Comparison of ENCODE assay signal across 25 cellular contexts in the genomic region with DNA sequence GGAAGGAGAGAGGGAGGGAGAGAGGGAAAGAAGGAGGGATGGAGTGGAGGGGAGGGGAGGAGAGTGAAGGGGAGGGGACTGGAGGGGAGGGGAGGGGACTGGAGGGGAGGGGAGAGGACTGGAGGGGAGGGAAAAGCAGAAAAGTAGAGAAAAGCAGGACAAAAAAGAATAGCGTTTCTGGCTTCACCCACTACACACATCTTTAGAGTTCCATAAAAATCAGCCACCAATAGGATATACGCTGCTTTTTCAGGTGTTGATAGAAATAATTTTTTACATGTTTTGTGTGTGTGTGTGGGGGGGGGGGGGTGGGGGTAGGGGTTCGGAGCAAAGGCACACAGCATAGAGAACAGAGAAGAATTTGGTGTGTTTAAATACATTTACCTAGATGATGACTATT.
"Had no signal": no experiment of that assay in that cellular context is flagged by ENCODE, and none has a peak within 500 bp of the region (broad histone marks: within the 10 kb centered on the region; RNA-seq: fewer than 3 reads in every experiment).

No MANE protein-coding gene starts in this region.

- H3K36me3 ChIP-seq: colonic mucosa, esophagus muscularis mucosa, esophagus squamous epithelium, gastrocnemius medialis, gastroesophageal sphincter, heart left ventricle, heart right ventricle had no signal

- H3K27me3 ChIP-seq: colonic mucosa, dorsolateral prefrontal cortex, esophagus muscularis mucosa, esophagus squamous epithelium, foreskin keratinocyte, gastrocnemius medialis, gastroesophageal sphincter, heart left ventricle, heart right ventricle had no signal

- DNase-seq: colonic mucosa; cortex of kidney; dermis blood vessel endothelial cell; dorsolateral prefrontal cortex; effector CD4-positive, alpha-beta T cell; effector CD8-positive, alpha-beta T cell; effector memory CD4-positive, alpha-beta T cell; effector memory CD8-positive, alpha-beta T cell; endodermal cell; erythroblast; esophagus squamous epithelium; foreskin fibroblast; foreskin keratinocyte; foreskin melanocyte; gastrocnemius medialis; glutamatergic neuron; head of caudate nucleus; heart left ventricle; heart right ventricle had no signal

- FAIRE-seq: endothelial cell of umbilical vein had no signal

- H3K27ac ChIP-seq: colonic mucosa, coronary artery, dorsolateral prefrontal cortex, epithelial cell of prostate, esophagus muscularis mucosa, esophagus squamous epithelium, foreskin keratinocyte, gastrocnemius medialis, gastroesophageal sphincter, heart left ventricle, heart right ventricle had no signal

- H3K9me3 ChIP-seq: colonic mucosa, esophagus squamous epithelium, gastrocnemius medialis, gastroesophageal sphincter had no signal

- ATAC-seq: effector memory CD8-positive, alpha-beta T cell; esophagus mucosa; foreskin keratinocyte; gastrocnemius medialis; gastroesophageal sphincter; heart left ventricle; heart right ventricle had no signal

- H3K4me3 ChIP-seq: colonic mucosa, coronary artery, dorsolateral prefrontal cortex, esophagus muscularis mucosa, esophagus squamous epithelium, gastrocnemius medialis, gastroesophageal sphincter, heart left ventricle, heart right ventricle had no signal

- H3K4me1 ChIP-seq: colonic mucosa, esophagus muscularis mucosa, esophagus squamous epithelium, foreskin keratinocyte, gastrocnemius medialis, gastroesophageal sphincter, heart left ventricle, heart right ventricle had no signal
